Comparison of ENCODE assay signal across 8 cellular contexts in genomic region chr7:91636129-91636724, GRCh38.
DNase-seq lines count a peak whose midpoint lies in the region; ATAC-seq and TF ChIP-seq lines count a peak whose summit lies in the region.

No MANE protein-coding gene starts in this region.

- H3K9me3 Mint-ChIP-seq in glutamatergic neuron (ENCODE audit: unreplicated experiment) = no peaks in the 10 kb centered on the region

- H3K4me3 ChIP-seq in Peyer's patch (no peak overlapping the region), thyroid gland (replicated peaks in 1 of 3) (no peak overlapping the region)

- DNase-seq in Peyer's patch (no peak), glutamatergic neuron (no peak), thyroid gland (peak; percentile 25)

- H3K27me3 Mint-ChIP-seq in glutamatergic neuron (ENCODE audit: unreplicated experiment) = no peaks in the 10 kb centered on the region

- H3K36me3 ChIP-seq in Peyer's patch (no peaks in the 10 kb centered on the region), thyroid gland (no peaks in the 10 kb centered on the region)

- H3K27ac ChIP-seq in Peyer's patch (no peak overlapping the region), thyroid gland (no peak overlapping the region)

- H3K27me3 ChIP-seq in Peyer's patch (no peaks in the 10 kb centered on the region), thyroid gland (no peaks in the 10 kb centered on the region)

- H3K27ac Mint-ChIP-seq in glutamatergic neuron (ENCODE audit: unreplicated experiment) = no peak overlapping the region

- ATAC-seq in HG02885 (IDR thresholded peaks at IDR 0.05; ENCODE audit: poor library complexity, unreplicated experiment) (peak; percentile 69), HG03108 (IDR thresholded peaks at IDR 0.05; ENCODE audit: unreplicated experiment) (no peak), GM21825 (IDR thresholded peaks at IDR 0.05; ENCODE audit: unreplicated experiment) (no peak), HG03159 (IDR thresholded peaks at IDR 0.05; ENCODE audit: unreplicated experiment) (no peak)

- peak; percentile 68 for TF ChIP-seq CTCF in GM12872 (IDR thresholded peaks at IDR 0.05; ENCODE audit: insufficient read depth, low read depth, low read length)
- peak; percentile 3 to 38 (median 26) for TF ChIP-seq CTCF in Peyer's patch (IDR thresholded peaks at IDR 0.05)
- peak; percentile 58 for TF ChIP-seq CTCF in glutamatergic neuron (IDR thresholded peaks at IDR 0.05; ENCODE audit: partially characterized antibody, unreplicated experiment)
- TF ChIP-seq CTCF in thyroid gland (IDR thresholded peaks at IDR 0.05) = peak in 4 of 6 experiments; percentile 42 to 61 (median 53)

- no peaks in the 10 kb centered on the region for H3K36me3 Mint-ChIP-seq in glutamatergic neuron (ENCODE audit: unreplicated experiment)

- H3K4me1 Mint-ChIP-seq in glutamatergic neuron (ENCODE audit: low read depth, unreplicated experiment) = peaks cover 27% of the 10 kb centered on the region

- intact Hi-C loops in thyroid gland (cut with DNase I) = loop anchor here (10.0 kb wide), 1 partner anchor 551 kb away; no protein-coding TSS in a partner anchor

- H3K4me3 Mint-ChIP-seq in glutamatergic neuron (ENCODE audit: unreplicated experiment) = no peak overlapping the region

- H3K9me3 ChIP-seq in Peyer's patch (no peaks in the 10 kb centered on the region), thyroid gland (no peaks in the 10 kb centered on the region)

- no peaks in the 10 kb centered on the region for H3K4me1 ChIP-seq in Peyer's patch
- H3K4me1 ChIP-seq in thyroid gland = peaks cover 0 to 2% of the 10 kb centered on the region in 2 donors

- WGBS in thyroid gland, 2 donors = 65 to 66% methylated on average over 6 of the region's 6 CpGs

- TF ChIP-seq POLR2A in Peyer's patch (IDR thresholded peaks at IDR 0.05) (no peak), thyroid gland (IDR thresholded peaks at IDR 0.05) (no peak)

Comparison
In these comparisons a context has a peak if more than half of its experiments do, and no peak if none do; other contexts are left out.
1. DNase-seq: peak in thyroid gland (2 of 2); none in Peyer's patch (0 of 3) and glutamatergic neuron (single experiment).
2. Peak in every context shown above with its lines, with median percentiles within 50 percentile points of each other: CTCF ChIP-seq.